28 cellular contexts compared by ENCODE assay signal in genomic region chr3:178685591-178685906, GRCh38.
"Had no signal": no experiment of that assay in that cellular context is flagged by ENCODE, and none has a peak within 500 bp of the region (broad histone marks: within the 10 kb centered on the region; RNA-seq: fewer than 3 reads in every experiment).

No MANE protein-coding gene starts in this region.

- H3K4me3 Mint-ChIP-seq: activated CD4-positive, alpha-beta memory T cell treated with anti-CD3 and anti-CD28 coated beads, Interleukin-2, amount 10 ng/mL, durations not matched to agents 7 days and 5 days; activated naive CD4-positive, alpha-beta T cell treated with anti-CD3 and anti-CD28 coated beads for 36 hours; activated naive CD8-positive, alpha-beta T cell; activated T-helper 17 cell treated with anti-CD3 and anti-CD28 coated beads, Interleukin-2, amount 50 U/mL, for 72 hours; brain; central memory CD8-positive, alpha-beta T cell; T-helper 2 cell treated with Interferon-gamma antibody and Interleukin-4, amounts not matched to agents 5 μg/mL and 100 μg/mL, for 36 hours had no signal

- H3K27me3 Mint-ChIP-seq: activated CD4-positive, alpha-beta memory T cell treated with anti-CD3 and anti-CD28 coated beads, Interleukin-2, amount 10 ng/mL, durations not matched to agents 7 days and 5 days; activated T-helper 17 cell treated with anti-CD3 and anti-CD28 coated beads, Interleukin-2, amount 50 U/mL, for 72 hours; central memory CD8-positive, alpha-beta T cell had no signal

- H3K9me3 Mint-ChIP-seq: activated CD4-positive, alpha-beta memory T cell treated with anti-CD3 and anti-CD28 coated beads, Interleukin-2, amount 10 ng/mL, durations not matched to agents 7 days and 5 days; activated T-helper 17 cell treated with anti-CD3 and anti-CD28 coated beads, Interleukin-2, amount 50 U/mL, for 72 hours; central memory CD8-positive, alpha-beta T cell had no signal

- ATAC-seq: activated T-helper 17 cell treated with anti-CD3 and anti-CD28 coated beads, Interleukin-2, amount 50 U/mL, for 72 hours; Panc1; SK-N-SH treated with all-trans-retinoic acid at 6 μM for 48 hours had no signal

- H3K36me3 Mint-ChIP-seq: activated naive CD8-positive, alpha-beta T cell; brain had no signal

- H3K27ac Mint-ChIP-seq: activated CD4-positive, alpha-beta memory T cell treated with anti-CD3 and anti-CD28 coated beads, Interleukin-2, amount 10 ng/mL, durations not matched to agents 7 days and 5 days; activated naive CD4-positive, alpha-beta T cell treated with anti-CD3 and anti-CD28 coated beads for 36 hours; activated naive CD8-positive, alpha-beta T cell; activated T-helper 17 cell treated with anti-CD3 and anti-CD28 coated beads, Interleukin-2, amount 50 U/mL, for 72 hours; brain; T-helper 2 cell treated with Interferon-gamma antibody and Interleukin-4, amounts not matched to agents 5 μg/mL and 100 μg/mL, for 36 hours had no signal

- FAIRE-seq: astrocyte had no signal

- DNase-seq: activated CD4-positive, alpha-beta memory T cell treated with anti-CD3 and anti-CD28 coated beads, Interleukin-2, amount 10 ng/mL, durations not matched to agents 7 days and 5 days; activated CD4-positive, alpha-beta T cell treated with anti-CD3 and anti-CD28 coated beads, Interleukin-2, amount 50 U/mL, for 1 hour; activated CD4-positive, CD25-positive, alpha-beta regulatory T cell; activated gamma-delta T cell; activated naive CD4-positive, alpha-beta T cell treated with anti-CD3 and anti-CD28 coated beads for 36 hours; activated T-cell treated with anti-CD3 and anti-CD28 coated beads for 4 hours; activated T-cell treated with anti-CD3 and anti-CD28 coated beads, Interleukin-2, amount 50 U/mL, for 48 hours; amygdala; MG63; MV-4-11; NCI-H1092 treated with DMSO at 0.1 percent for 48 hours; NCI-H1417 treated with DMSO at 0.1 percent for 48 hours; NCI-H1694 treated with DMSO at 0.1 percent for 48 hours; NCI-H2029 treated with DMSO at 0.1 percent for 48 hours; NCI-H345; NCI-H510A treated with DMSO at 0.1 percent for 48 hours; NCI-H69; NK-92 treated with Interleukin-12 subunit alpha and Interleukin-12 subunit beta, amount 100 ng/mL, for 24 hours; Right ventricle myocardium superior; SW 1271 had no signal

- H3K4me1 Mint-ChIP-seq: activated CD4-positive, alpha-beta memory T cell treated with anti-CD3 and anti-CD28 coated beads, Interleukin-2, amount 10 ng/mL, durations not matched to agents 7 days and 5 days; activated T-helper 17 cell treated with anti-CD3 and anti-CD28 coated beads, Interleukin-2, amount 50 U/mL, for 72 hours; brain; central memory CD8-positive, alpha-beta T cell had no signal
